19 cellular contexts compared by ENCODE assay signal in genomic region chr9:3824062-3824461, GRCh38.
"Had no signal": no experiment of that assay in that cellular context is flagged by ENCODE, and none has a peak within 500 bp of the region (broad histone marks: within the 10 kb centered on the region; RNA-seq: fewer than 3 reads in every experiment).

No MANE protein-coding gene starts in this region.

- H3K4me3 ChIP-seq: body of pancreas, psoas muscle, transverse colon, vagina had no signal

- H3K36me3 ChIP-seq: transverse colon, vagina had no signal

- H3K4me1 ChIP-seq: psoas muscle had no signal

- H3K27ac ChIP-seq: body of pancreas, epithelial cell of prostate, foreskin keratinocyte, psoas muscle, transverse colon, vagina had no signal

- H3K9me3 ChIP-seq: body of pancreas, psoas muscle, transverse colon, vagina had no signal

- H3K27me3 ChIP-seq: body of pancreas, foreskin keratinocyte, transverse colon, vagina had no signal

- ATAC-seq: activated CD8-positive, alpha-beta T cell treated with anti-CD3 and anti-CD28 coated beads for 36 hours; activated T-cell treated with anti-CD3 and anti-CD28 coated beads, Interleukin-2, amount 50 U/mL, for 72 hours; body of pancreas; effector memory CD8-positive, alpha-beta T cell; foreskin keratinocyte; psoas muscle; sciatic nerve; stimulated activated naive CD8-positive, alpha-beta T cell treated with anti-CD3 and anti-CD28 coated beads, Interleukin-15, Interleukin-2, amounts not matched to agents 100 U/mL and 50 U/mL, for 24 hours; WTC11 had no signal

- FAIRE-seq: TTC549 had no signal

- DNase-seq: activated CD4-positive, alpha-beta T cell treated with anti-CD3 and anti-CD28 coated beads for 4 hours; activated CD8-positive, alpha-beta T cell treated with anti-CD3 and anti-CD28 coated beads for 36 hours; activated gamma-delta T cell; activated T-cell treated with anti-CD3 and anti-CD28 coated beads, Interleukin-2, amount 50 U/mL, for 72 hours; amygdala; body of pancreas; cortex of kidney; effector memory CD8-positive, alpha-beta T cell; foreskin keratinocyte; glutamatergic neuron; nephron progenitor cell; psoas muscle; stimulated activated naive CD8-positive, alpha-beta T cell treated with anti-CD3 and anti-CD28 coated beads, Interleukin-15, Interleukin-2, amounts not matched to agents 100 U/mL and 50 U/mL, for 24 hours; transverse colon had no signal
